11 cellular contexts compared by ENCODE assay signal in genomic region chr13:25806304-25806974, GRCh38.
DNase-seq lines count a peak whose midpoint lies in the region; ATAC-seq, FAIRE-seq and TF ChIP-seq lines count a peak whose summit lies in the region.
"Had no signal": no experiment of that assay in that cellular context is flagged by ENCODE, and none has a peak within 500 bp of the region (broad histone marks: within the 10 kb centered on the region; RNA-seq: fewer than 3 reads in every experiment).

No MANE protein-coding gene starts in this region.

- no peak overlapping the region for H3K4me3 ChIP-seq in GM12864 (ENCODE audit: low read depth, low read length)
- H3K4me3 ChIP-seq in astrocyte of the cerebellum (ENCODE audit: low read depth, low read length): no peak overlapping the region
- H3K4me3 ChIP-seq: breast epithelium had no signal

- DNase-seq in GM12864 (ENCODE audit: low read depth) (peak; percentile 30), GM19239 (ENCODE audit: insufficient read length, low spot score) (no peak), astrocyte of the cerebellum (ENCODE audit: low read depth) (peak; percentile 26), foreskin melanocyte (no peak), DMS153 (lab: John Stamatoyannopoulos, UW) (no peak), NCI-H2029 treated with DMSO at 0.1 percent for 48 hours (lab: John Stamatoyannopoulos, UW) (no peak), AML-193 (lab: John Stamatoyannopoulos, UW) (no peak)
- DNase-seq: NCI-H1092 treated with DMSO at 0.1 percent for 48 hours had no signal

- TF ChIP-seq CTCF in GM12864 (IDR thresholded peaks at IDR 0.05; ENCODE audit: low read depth, low read length, missing control alignments) (no peak), astrocyte of the cerebellum (IDR thresholded peaks at IDR 0.05; ENCODE audit: low read depth, low read length, missing control alignments) (no peak)

- in situ Hi-C loops in astrocyte of the cerebellum (cut with HindIII; ENCODE audit: low sequenced_read_pairs): no loop called here

- peak; percentile 65 for ATAC-seq in HG03558 (IDR thresholded peaks at IDR 0.05; ENCODE audit: extremely low read depth, unreplicated experiment)

- FAIRE-seq in GM19239 (lab: Jason Lieb, UNC): peak; percentile 45
- FAIRE-seq: D721Med had no signal

Comparison
In these comparisons a context has a peak if more than half of its experiments do, and no peak if none do; other contexts are left out.
1. DNase-seq: peak in GM12864 (single experiment) and astrocyte of the cerebellum (single experiment); none in GM19239 (single experiment), foreskin melanocyte (single experiment), DMS153 (single experiment), NCI-H2029 treated with DMSO at 0.1 percent for 48 hours (single experiment) and AML-193 (0 of 2).